10 cellular contexts compared by ENCODE assay signal in genomic region chr4:175953960-175954521, GRCh38.
DNase-seq lines count a peak whose midpoint lies in the region; ATAC-seq, FAIRE-seq and TF ChIP-seq lines count a peak whose summit lies in the region.
"Had no signal": no experiment of that assay in that cellular context is flagged by ENCODE, and none has a peak within 500 bp of the region (broad histone marks: within the 10 kb centered on the region; RNA-seq: fewer than 3 reads in every experiment).

No MANE protein-coding gene starts in this region.

- TF ChIP-seq RAD21 in H1 (IDR thresholded peaks at IDR 0.05 in 1 of 2, conservative IDR thresholded peaks at IDR 0.05 in 1 of 2; ENCODE audit: low read depth in 2 of 2, low read length in 2 of 2): peak; percentile 74 to 75

- H3K27ac Mint-ChIP-seq in CD8-positive, alpha-beta memory T cell: no peak overlapping the region

- H3K4me2 ChIP-seq in H1 (ENCODE audit: insufficient read depth in 1 of 2, low read depth in 2 of 2, low read length in 2 of 2): no peak overlapping the region

- no peak overlapping the region for H4K8ac ChIP-seq in H1 (ENCODE audit: extremely low read depth, insufficient read depth, low read length)

- H3K4me3 ChIP-seq in H1 (ENCODE audit: extremely low read depth in 1 of 4, insufficient read depth in 2 of 4, low read depth in 3 of 4, low read length in 4 of 4) (no peak overlapping the region), adrenal gland (no peak overlapping the region)
- H3K4me3 ChIP-seq in CD8-positive, alpha-beta memory T cell (ENCODE audit: low read length): no peak overlapping the region

- CTCF ChIA-PET in H1 (lab: Charles Lee; ENCODE audit: partially characterized antibody): interaction anchor here (0.6 to 2.9 kb wide), 26 partner anchors 9 to 386 kb away, joined by 3 to 16 read pairs (median 4); no protein-coding TSS in a partner anchor
- CTCF ChIA-PET in CD8-positive, alpha-beta memory T cell (lab: Charles Lee): no interaction called here

- H3K9me3 ChIP-seq in H1 (ENCODE audit: insufficient read depth in 2 of 2, low read depth in 1 of 2, low read length in 1 of 2): no peaks in the 10 kb centered on the region
- H3K9me3 ChIP-seq in adrenal gland (replicated peaks in 1 of 3): peaks cover 0 to 7% (median 0%) of the 10 kb centered on the region in 3 donors
- no peaks in the 10 kb centered on the region for H3K9me3 ChIP-seq in CD8-positive, alpha-beta memory T cell (ENCODE audit: low read length)

- H3K4ac ChIP-seq in H1 (replicated peaks; ENCODE audit: insufficient read length, low read depth, low read length): no peak overlapping the region

- H3K27me3 ChIP-seq in H1 (replicated peaks in 1 of 4; ENCODE audit: control insufficient read depth in 3 of 4, extremely low read depth in 1 of 4, insufficient read depth in 3 of 4, low read length in 3 of 4) (no peaks in the 10 kb centered on the region), adrenal gland (no peaks in the 10 kb centered on the region)
- H3K27me3 ChIP-seq in CD8-positive, alpha-beta memory T cell (ENCODE audit: insufficient read depth, low read length, poor library complexity, severe bottlenecking): no peaks in the 10 kb centered on the region

- H2BK5ac ChIP-seq in H1 (ENCODE audit: low read depth, low read length): no peak overlapping the region

- H3K4me1 ChIP-seq in H1 (replicated peaks in 1 of 4; ENCODE audit: control insufficient read depth in 3 of 4, insufficient read depth in 4 of 4, low read length in 3 of 4) (no peaks in the 10 kb centered on the region), adrenal gland (replicated peaks in 1 of 2) (no peaks in the 10 kb centered on the region)
- no peaks in the 10 kb centered on the region for H3K4me1 ChIP-seq in CD8-positive, alpha-beta memory T cell (ENCODE audit: insufficient read depth, low read length)

- no peak overlapping the region for H4K5ac ChIP-seq in H1 (ENCODE audit: insufficient read length, low read depth, low read length)

- no peak overlapping the region for H2BK12ac ChIP-seq in H1 (ENCODE audit: low read depth, low read length)

- H3K36me3 ChIP-seq in H1 (ENCODE audit: control insufficient read depth in 2 of 4, insufficient read depth in 4 of 4, low read length in 3 of 4) (no peaks in the 10 kb centered on the region), adrenal gland (replicated peaks in 1 of 2) (no peaks in the 10 kb centered on the region)
- H3K36me3 ChIP-seq in CD8-positive, alpha-beta memory T cell (ENCODE audit: insufficient read depth, low read length): no peaks in the 10 kb centered on the region

- no peaks in the 10 kb centered on the region for H3K79me1 ChIP-seq in H1 (ENCODE audit: low read depth, low read length)

- no peak overlapping the region for H4K91ac ChIP-seq in H1 (replicated peaks; ENCODE audit: insufficient read length, low read length)

- peak; percentile 2 for DNase-seq in GM12892 (ENCODE audit: insufficient read length)
- no peak for DNase-seq in H1 (ENCODE audit: low read depth in 1 of 2, low spot score in 2 of 2)
- DNase-seq in adrenal gland: no peak
- no peak for DNase-seq in stimulated activated CD4-positive, alpha-beta T cell treated with anti-CD3 and anti-CD28 coated beads, Interleukin-4, amount 100 ng/mL, for 1 hour
- no peak for DNase-seq in CD8-positive, alpha-beta memory T cell
- DNase-seq in epidermal melanocyte (ENCODE audit: insufficient read length, low spot score): no peak

- H3K14ac ChIP-seq in H1 (ENCODE audit: insufficient read length): no peak overlapping the region

- H3K56ac ChIP-seq in H1 (replicated peaks; ENCODE audit: insufficient read length, low read depth, low read length): no peak overlapping the region

- TF ChIP-seq EP300 in H1 (IDR thresholded peaks at IDR 0.05; ENCODE audit: borderline replicate concordance in 1 of 2, low read depth in 2 of 2, low read length in 2 of 2): no peak

- H3K27ac ChIP-seq in H1 (ENCODE audit: low read depth, low read length): no peak overlapping the region
- no peak overlapping the region for H3K27ac ChIP-seq in adrenal gland
- H3K27ac ChIP-seq in CD8-positive, alpha-beta memory T cell (ENCODE audit: low read depth, low read length): no peak overlapping the region

- ATAC-seq in GM21515 (IDR thresholded peaks at IDR 0.05; ENCODE audit: unreplicated experiment): peak; percentile 88
- ATAC-seq in HG03442 (IDR thresholded peaks at IDR 0.05; ENCODE audit: unreplicated experiment): peak; percentile 91
- ATAC-seq: activated CD4-positive, CD25-positive, alpha-beta regulatory T cell treated with anti-CD3 and anti-CD28 coated beads, Interleukin-2, amount 50 U/mL, for 24 hours had no signal

- H3K79me2 ChIP-seq in H1 (ENCODE audit: control insufficient read depth in 1 of 2, insufficient read depth in 2 of 2, low read length in 2 of 2): no peaks in the 10 kb centered on the region

- peaks cover 0 to 2% (median 0%) of the 10 kb centered on the region in 5 donors for H3K9me3 Mint-ChIP-seq in CD8-positive, alpha-beta memory T cell

- H3K9ac ChIP-seq in H1 (replicated peaks in 1 of 4; ENCODE audit: extremely low read depth in 1 of 4, low read depth in 3 of 4, low read length in 3 of 4): no peak overlapping the region

- WGBS in H1 (ENCODE audit: extremely low coverage in 1 of 2, insufficient coverage in 1 of 2, insufficient read length in 1 of 2, insufficient replicate concordance in 2 of 2, low coverage in 1 of 2, low lambda C conversion rate in 2 of 2, missing lambda C conversion rate in 1 of 2), 2 experiments: 80% methylated on average over 5 of the region's 5 CpGs; no CpG with 5 or more reads in 1 of the 2 experiments
- 71 to 83% (median 79%) methylated on average over 5 of the region's 5 CpGs for WGBS in adrenal gland, 4 donors

- H3K4me1 Mint-ChIP-seq in CD8-positive, alpha-beta memory T cell: no peaks in the 10 kb centered on the region

- H4K20me1 ChIP-seq in H1 (replicated peaks in 1 of 2; ENCODE audit: control insufficient read depth in 1 of 2, insufficient read depth in 2 of 2, low read length in 2 of 2): no peaks in the 10 kb centered on the region

- FAIRE-seq in GM12892 (lab: Jason Lieb, UNC): no peak
- FAIRE-seq in H1 (lab: Jason Lieb, UNC): no peak
- FAIRE-seq: endothelial cell of umbilical vein had no signal

- H2BK120ac ChIP-seq in H1 (replicated peaks; ENCODE audit: low read depth, low read length): no peak overlapping the region

- no peak overlapping the region for H2BK15ac ChIP-seq in H1 (ENCODE audit: low read length)

- H3K27me3 Mint-ChIP-seq in CD8-positive, alpha-beta memory T cell: peaks cover 0 to 8% of the 10 kb centered on the region in 2 donors

- TF ChIP-seq POLR2A in GM12892 (IDR thresholded peaks at IDR 0.05; ENCODE audit: low read depth, low read length): no peak
- TF ChIP-seq POLR2A in H1 (IDR thresholded peaks at IDR 0.05; ENCODE audit: control extremely low read depth in 1 of 2, low read depth in 2 of 2, low read length in 2 of 2): no peak
- no peak for TF ChIP-seq POLR2A in adrenal gland (IDR thresholded peaks at IDR 0.05)

- H3K23me2 ChIP-seq in H1 (ENCODE audit: low read depth, low read length): no peaks in the 10 kb centered on the region

- no peak overlapping the region for H2BK20ac ChIP-seq in H1 (ENCODE audit: low read length)

- peak in 2 of 3 experiments; percentile 43 to 64; a peak in 2 of 4 replicates for TF ChIP-seq CTCF in H1 (IDR thresholded peaks at IDR 0.05; ENCODE audit: control extremely low read depth in 1 of 3, insufficient read depth in 1 of 3, low read depth in 1 of 3, low read length in 3 of 3)
- TF ChIP-seq CTCF in adrenal gland (IDR thresholded peaks at IDR 0.05): no peak

- no peak overlapping the region for H3K23ac ChIP-seq in H1 (ENCODE audit: insufficient read length)

- no peak overlapping the region for H2AFZ ChIP-seq in H1 (ENCODE audit: low read length)

- H3K4me3 Mint-ChIP-seq in CD8-positive, alpha-beta memory T cell: no peak overlapping the region

- POLR2A ChIA-PET in H1 (lab: Charles Lee; ENCODE audit: partially characterized antibody): interaction anchor here (1.0 kb wide), 1 partner anchor 47 kb away, joined by 3 read pairs; no protein-coding TSS in a partner anchor
- POLR2A ChIA-PET in CD8-positive, alpha-beta memory T cell (lab: Charles Lee): no interaction called here

- no peak overlapping the region for H3K18ac ChIP-seq in H1 (ENCODE audit: extremely low read depth, low read length)

- H2AK5ac ChIP-seq in H1 (ENCODE audit: low read depth, low read length): no peak overlapping the region

- no peaks in the 10 kb centered on the region for H3K36me3 Mint-ChIP-seq in CD8-positive, alpha-beta memory T cell

- intact Hi-C loops in adrenal gland (cut with DNase I): no loop called here

TF ChIP-seq in H1, 55 proteins besides CTCF, POLR2A, EP300 and RAD21:
- TF ChIP-seq SAP30 (IDR thresholded peaks at IDR 0.05; ENCODE audit: insufficient read depth, insufficient replicate concordance, low read length) (no peak), RFX5 (IDR thresholded peaks at IDR 0.05; ENCODE audit: borderline replicate concordance, low read depth, low read length) (no peak), SP4 (IDR thresholded peaks at IDR 0.05; ENCODE audit: low read length) (no peak), TEAD4 (IDR thresholded peaks at IDR 0.05; ENCODE audit: low read depth, low read length) (no peak), GTF2F1 (IDR thresholded peaks at IDR 0.05; ENCODE audit: borderline replicate concordance, low read depth, low read length) (no peak), CEBPB (IDR thresholded peaks at IDR 0.05; ENCODE audit: low read depth, low read length) (no peak), KDM5A (IDR thresholded peaks at IDR 0.05; ENCODE audit: low read length) (no peak), SP1 (IDR thresholded peaks at IDR 0.05; ENCODE audit: low read depth, low read length) (no peak)
TF ChIP-seq in H1: peak in this region for 0.

Comparison
In these comparisons a context has a peak if more than half of its experiments do, and no peak if none do; other contexts are left out.
1. CTCF ChIP-seq: peak in H1 (2 of 3); none in adrenal gland (0 of 6).